8 cellular contexts compared by ENCODE assay signal in genomic region chr6:159691133-159691962, GRCh38. TPM values are rescaled to one million over a fixed set of nuclear protein-coding genes. Genes with fewer than 3 reads are reported as not detected.
DNase-seq lines count a peak whose midpoint lies in the region; ATAC-seq, FAIRE-seq and TF ChIP-seq lines count a peak whose summit lies in the region.

No MANE protein-coding gene starts in this region.

- peak; percentile 80 for FAIRE-seq in GM18507 (lab: Jason Lieb, UNC)

- H3K36me3 Mint-ChIP-seq in CD14-positive monocyte: peaks cover 34 to 54% of the 10 kb centered on the region in 2 donors

- WGBS in hepatocyte (ENCODE audit: low lambda C conversion rate, missing lambda C conversion rate): 26% methylated on average over 11 of the region's 11 CpGs
- 2 to 17% methylated on average over 11 of the region's 11 CpGs for WGBS in sigmoid colon, 2 donors

- H2AFZ ChIP-seq in hepatocyte: no peak overlapping the region

- TF ChIP-seq EP300 in sigmoid colon (IDR thresholded peaks at IDR 0.05): peak in 2 of 4 donors; percentile 22 to 60

- peak overlapping the region; percentile 93 to 96 for H3K4me3 Mint-ChIP-seq in CD14-positive monocyte

- DNase-seq in CD14-positive monocyte (ENCODE audit: low spot score): no peak
- no peak for DNase-seq in GM18507 (ENCODE audit: extremely low spot score, insufficient read length, low read depth)
- DNase-seq in NCI-H526 (lab: John Stamatoyannopoulos, UW): peak; percentile 21 to 53
- DNase-seq in ascending aorta (ENCODE audit: low spot score in 2 of 2): no peak
- peak; percentile 80 for DNase-seq in hepatocyte (ENCODE audit: low spot score)
- DNase-seq in sigmoid colon: no peak

- peak overlapping the region; percentile 91 to 97 (median 93) for H3K27ac Mint-ChIP-seq in CD14-positive monocyte

- H3K4me1 Mint-ChIP-seq in CD14-positive monocyte: peaks cover 64% of the 10 kb centered on the region

- intact Hi-C loops in CD14-positive monocyte (cut with micrococcal nuclease) (loop anchor here (5.0 to 10.0 kb wide), 2 partner anchors 96 to 283 kb away; partner anchors contain the start of gene TCP1 (in 1 of the 2)), ascending aorta (cut with DNase I) (loop anchor here (1.0 to 10.0 kb wide), 4 partner anchors 36 to 251 kb away; partner anchors contain the start of genes MRPL18 and WTAP), sigmoid colon (cut with DNase I) (loop anchor here (1.0 to 5.0 kb wide), 2 partner anchors 98 to 276 kb away; partner anchors contain the start of genes IGF2R and TCP1)

- peak overlapping the region; percentile 74 to 97 for H3K4me3 ChIP-seq in ascending aorta
- peak overlapping the region; percentile 94 for H3K4me3 ChIP-seq in hepatocyte
- peak overlapping the region; percentile 64 to 100 (median 86) for H3K4me3 ChIP-seq in sigmoid colon

- H3K27me3 ChIP-seq in ascending aorta (no peaks in the 10 kb centered on the region), hepatocyte (no peaks in the 10 kb centered on the region), sigmoid colon (no peaks in the 10 kb centered on the region)

- peaks cover 0 to 4% (median 0%) of the 10 kb centered on the region in 3 donors for H3K27me3 Mint-ChIP-seq in CD14-positive monocyte (ENCODE audit: low read depth in 3 of 3)

- TF ChIP-seq CTCF in CD14-positive monocyte (IDR thresholded peaks at IDR 0.05) (peak; percentile 91), ascending aorta (IDR thresholded peaks at IDR 0.05) (peak; percentile 85 to 91 (median 86)), hepatocyte (IDR thresholded peaks at IDR 0.05; ENCODE audit: poor library complexity) (peak; percentile 73), sigmoid colon (IDR thresholded peaks at IDR 0.05) (peak; percentile 69 to 95 (median 82))

- H3K79me2 ChIP-seq in hepatocyte: peaks cover 59% of the 10 kb centered on the region

- peak overlapping the region; percentile 89 to 94 for H3K27ac ChIP-seq in ascending aorta
- peak overlapping the region; percentile 99 for H3K27ac ChIP-seq in hepatocyte
- H3K27ac ChIP-seq in sigmoid colon: peak overlapping the region; percentile 93 to 100 (median 98)

- TF ChIP-seq POLR2A in sigmoid colon (IDR thresholded peaks at IDR 0.05): no peak

- H3K36me3 ChIP-seq in ascending aorta (peaks cover 16 to 30% of the 10 kb centered on the region in 2 donors), hepatocyte (replicated peaks; ENCODE audit: insufficient read depth, low read depth) (no peaks in the 10 kb centered on the region), sigmoid colon (peaks cover 0 to 42% (median 13%) of the 10 kb centered on the region in 4 donors)

- no peaks in the 10 kb centered on the region for H3K9me2 ChIP-seq in hepatocyte (replicated peaks; ENCODE audit: insufficient read depth)

- no peak for ATAC-seq in GM19467 (IDR thresholded peaks at IDR 0.05; ENCODE audit: unreplicated experiment)
- no peak for ATAC-seq in GM18502 (IDR thresholded peaks at IDR 0.05; ENCODE audit: poor library complexity, unreplicated experiment)

- H3K4me2 ChIP-seq in hepatocyte: peak overlapping the region; percentile 90

- H3K9me3 Mint-ChIP-seq in CD14-positive monocyte: peaks cover 0 to 5% (median 0%) of the 10 kb centered on the region in 7 donors

- H3K9me3 ChIP-seq in ascending aorta: no peaks in the 10 kb centered on the region
- no peaks in the 10 kb centered on the region for H3K9me3 ChIP-seq in hepatocyte (ENCODE audit: low read depth)
- no peaks in the 10 kb centered on the region for H3K9me3 ChIP-seq in sigmoid colon

- H4K20me1 ChIP-seq in hepatocyte (ENCODE audit: insufficient read depth, poor library complexity, severe bottlenecking): no peaks in the 10 kb centered on the region

- H3K4me1 ChIP-seq in ascending aorta (peaks cover 5 to 8% of the 10 kb centered on the region in 2 donors), hepatocyte (ENCODE audit: insufficient read depth) (peaks cover 10% of the 10 kb centered on the region), sigmoid colon (peaks cover 0 to 61% (median 49%) of the 10 kb centered on the region in 4 donors)

RNA-seq across cellular contexts. Expression of gene SOD2, which starts 1.7 kb away (rescaled TPM):
- 100 to 1,000 TPM; 447 to 569 TPM for polyA plus RNA-seq in CD14-positive monocyte
- total RNA-seq in ascending aorta: 205 TPM
- 236 and 264 TPM in 2 replicates for total RNA-seq in hepatocyte
- 138 and 143 TPM in 2 replicates for polyA plus RNA-seq in hepatocyte
- total RNA-seq in sigmoid colon: 1,000 to 10,000 TPM in 1 of 4 donors, 100 to 1,000 TPM in 3; 171 to 1,498 (median 369) TPM
- 100 to 1,000 TPM; 221 to 631 (median 247) TPM for polyA plus RNA-seq in sigmoid colon

RNA-seq across cellular contexts. Expression of gene WTAP, which starts 36.0 kb away (rescaled TPM):
- polyA plus RNA-seq in CD14-positive monocyte: 10 to 100 TPM; 94.7 to 95.9 TPM
- 44.6 TPM for total RNA-seq in ascending aorta
- 94.8 and 101 TPM in 2 replicates for total RNA-seq in hepatocyte
- 84.6 and 88.1 TPM in 2 replicates for polyA plus RNA-seq in hepatocyte
- total RNA-seq in sigmoid colon: 10 to 100 TPM; 64.5 to 93.8 (median 75.6) TPM
- polyA plus RNA-seq in sigmoid colon: 10 to 100 TPM; 55.9 to 76.1 (median 65.7) TPM

Comparison
In these comparisons a context has a peak if more than half of its experiments do, and no peak if none do; other contexts are left out.
1. DNase-seq: peak in NCI-H526 (2 of 2) and hepatocyte (single experiment); none in CD14-positive monocyte (single experiment), GM18507 (single experiment), ascending aorta (0 of 2) and sigmoid colon (single experiment).
2. Peak in every context shown above with its lines, with median percentiles within 50 percentile points of each other: CTCF ChIP-seq, H3K27ac ChIP-seq and H3K4me3 ChIP-seq.